In genomic region chr16:71504051-71504450, GRCh38 we compare ENCODE assay signal across 14 cellular contexts. TPM values are rescaled to one million over a fixed set of nuclear protein-coding genes. Genes with fewer than 3 reads are reported as not detected.
"Had no signal": no experiment of that assay in that cellular context is flagged by ENCODE, and none has a peak within 500 bp of the region (broad histone marks: within the 10 kb centered on the region; RNA-seq: fewer than 3 reads in every experiment).

No MANE protein-coding gene starts in this region.

RNA-seq across cellular contexts. Expression of gene CHST4, which starts 22.2 kb away (rescaled TPM):
- total RNA-seq: fibroblast of lung; kidney epithelial cell; lower leg skin; lung microvascular endothelial cell; mesothelial cell of epicardium; mucosa of descending colon; natural killer cell treated with Interleukin-12 subunit alpha and Interleukin-12 subunit beta and Interleukin-15 and Interleukin-18, amount 100 ng/mL, for 72 hours; neural crest cell; posterior vena cava; pulmonary artery endothelial cell; spleen; urinary bladder had no signal
- polyA plus RNA-seq: fibroblast of lung, foreskin keratinocyte, heart left ventricle, urinary bladder had no signal
